27 cellular contexts compared by ENCODE assay signal in genomic region chrX:24113161-24113560, GRCh38. TPM values are rescaled to one million over a fixed set of nuclear protein-coding genes. Genes with fewer than 3 reads are reported as not detected.
A peak's percentile ranks its signal among the peaks of the same experiment; 100 is the strongest.
DNase-seq lines count a peak whose midpoint lies in the region; ATAC-seq and TF ChIP-seq lines count a peak whose summit lies in the region.
"Had no signal": no experiment of that assay in that cellular context is flagged by ENCODE, and none has a peak within 500 bp of the region (broad histone marks: within the 10 kb centered on the region; RNA-seq: fewer than 3 reads in every experiment).

No MANE protein-coding gene starts in this region.

- no peak overlapping the region for H3K9ac ChIP-seq in SK-N-SH

- TF ChIP-seq RAD21 in SK-N-SH (IDR thresholded peaks at IDR 0.05; ENCODE audit: low read length): no peak

- POLR2A ChIA-PET in SK-N-SH (lab: Yijun Ruan, JAX): no interaction called here

- H3K9me2 ChIP-seq in SK-N-SH: no peaks in the 10 kb centered on the region

- H3K79me2 ChIP-seq in SK-N-SH (ENCODE audit: insufficient read depth): no peaks in the 10 kb centered on the region

- peaks cover 3% of the 10 kb centered on the region for H3F3A ChIP-seq in SK-N-SH (replicated peaks; ENCODE audit: insufficient read depth)

- DNase-seq in SK-N-SH (no peak), amniotic epithelial cell (ENCODE audit: low read depth) (peak; percentile 33), fibroblast of villous mesenchyme (ENCODE audit: low read depth) (peak; percentile 81), HUDEP-2 (lab: John Stamatoyannopoulos, UW; ENCODE audit: unreplicated experiment in 76 of 76) (no peak), left lobe of liver (ENCODE audit: low spot score) (no peak), nucleus accumbens (lab: John Stamatoyannopoulos, UW) (no peak)
- DNase-seq in activated naive CD4-positive, alpha-beta T cell (lab: John Stamatoyannopoulos, UW): no peak
- DNase-seq: activated CD8-positive, alpha-beta memory T cell treated with anti-CD3 and anti-CD28 coated beads for 24 hours; activated naive CD8-positive, alpha-beta T cell treated with anti-CD3 and anti-CD28 coated beads for 36 hours; activated T-cell treated with anti-CD3 and anti-CD28 coated beads for 4 hours; AML-193; caudate nucleus; CD4-positive, alpha-beta memory T cell; H7; immature natural killer cell; NCI-H146; NCI-H774; nephron progenitor cell; ovary; T-helper 9 cell; trophoblast cell had no signal

- H4K20me1 ChIP-seq in SK-N-SH (ENCODE audit: insufficient read depth): no peaks in the 10 kb centered on the region

- no peak overlapping the region for H3K27ac ChIP-seq in SK-N-SH (ENCODE audit: low read depth in 2 of 2, low read length in 1 of 2)
- H3K27ac ChIP-seq: 22Rv1, ascending aorta, ovary had no signal

- TF ChIP-seq EP300 in SK-N-SH (IDR thresholded peaks at IDR 0.05; ENCODE audit: borderline replicate concordance in 1 of 2, low read depth in 1 of 2, low read length in 1 of 2): no peak

- H3K4me2 ChIP-seq in SK-N-SH: no peak overlapping the region

- H3K27me3 ChIP-seq in SK-N-SH (ENCODE audit: insufficient read depth): no peaks in the 10 kb centered on the region
- H3K27me3 ChIP-seq: ascending aorta, ovary had no signal

- ATAC-seq in SK-N-SH treated with all-trans-retinoic acid at 6 μM for 48 hours (no peak), left lobe of liver (no peak)
- ATAC-seq: esophagus mucosa; GM12878; stimulated activated effector memory CD8-positive, alpha-beta T cell treated with anti-CD3 and anti-CD28 coated beads, Interleukin-12 subunit alpha, Interleukin-12 subunit beta, amount 100 ng/mL, for 72 hours had no signal

- no peaks in the 10 kb centered on the region for H3K36me3 ChIP-seq in SK-N-SH (replicated peaks in 1 of 2; ENCODE audit: control insufficient read depth in 1 of 2, insufficient read depth in 2 of 2, low read length in 1 of 2)
- H3K36me3 ChIP-seq: ascending aorta, ovary had no signal

- 70% methylated on average over 2 of the region's 2 CpGs for WGBS in SK-N-SH (ENCODE audit: low lambda C conversion rate)

- H3K4me1 ChIP-seq in SK-N-SH (ENCODE audit: control insufficient read depth in 1 of 2, insufficient read depth in 2 of 2, low read depth in 1 of 2, low read length in 1 of 2): no peaks in the 10 kb centered on the region; a peak in 2 of 4 replicates
- H3K4me1 ChIP-seq: ascending aorta had no signal

- H3K4me3 ChIP-seq in SK-N-SH (ENCODE audit: low read depth in 2 of 2, low read length in 1 of 2) (no peak overlapping the region), fibroblast of villous mesenchyme (ENCODE audit: low read depth, low read length) (no peak overlapping the region)
- H3K4me3 ChIP-seq: ascending aorta, GM12878, ovary had no signal

- no peaks in the 10 kb centered on the region for H3K9me3 ChIP-seq in SK-N-SH
- H3K9me3 ChIP-seq: ascending aorta, ovary had no signal

- CTCF ChIA-PET in SK-N-SH (lab: Yijun Ruan, JAX): no interaction called here

- TF ChIP-seq CTCF in SK-N-SH (IDR thresholded peaks at IDR 0.05) (no peak), fibroblast of villous mesenchyme (IDR thresholded peaks at IDR 0.05; ENCODE audit: insufficient read depth, low read depth, low read length) (no peak)

- peak overlapping the region; percentile 16; the same call in 1 of the 2 replicates for H2AFZ ChIP-seq in SK-N-SH (ENCODE audit: low read depth)

TF ChIP-seq in SK-N-SH, 30 proteins besides CTCF, POLR2A, EP300 and RAD21 (continues in another document):
- TF ChIP-seq NRF1 (IDR thresholded peaks at IDR 0.05; ENCODE audit: low read depth, low read length) (no peak), FOXJ3 (CRISPR knock-in tag; IDR thresholded peaks at IDR 0.05) (no peak), TEAD4 (IDR thresholded peaks at IDR 0.05; ENCODE audit: borderline replicate concordance, insufficient read depth) (no peak), REST (IDR thresholded peaks at IDR 0.05; ENCODE audit: low read depth, low read length) (no peak), GATA2 (CRISPR knock-in tag; IDR thresholded peaks at IDR 0.05) (no peak), RCOR1 (IDR thresholded peaks at IDR 0.05; ENCODE audit: low read length) (no peak)

TF ChIP-seq in SK-N-SH treated with all-trans-retinoic acid at 6 μM for 48 hours, 23 proteins besides CTCF, POLR2A, EP300 and RAD21:
- TF ChIP-seq ARNTL (CRISPR knock-in tag; IDR thresholded peaks at IDR 0.05; ENCODE audit: borderline replicate concordance, low read depth) (no peak), BACH2 (CRISPR knock-in tag; IDR thresholded peaks at IDR 0.05; ENCODE audit: borderline replicate concordance) (no peak)

RNA-seq across cellular contexts. Expression of gene ZFX, which starts 36.4 kb away (rescaled TPM):
- polyA plus RNA-seq in SK-N-SH (2012; rRNA removed): 9.0 and 11.9 TPM in 2 replicates
- 10.7 and 13.0 TPM in 2 replicates for polyA plus RNA-seq in SK-N-SH (2012; cell fraction: cytosol; rRNA removed)
- 11.9 and 20.4 TPM in 2 replicates for polyA plus RNA-seq in SK-N-SH (2012; cell fraction: nucleus; rRNA removed)
- total RNA-seq in fibroblast of villous mesenchyme (66.4 and 82.5 TPM in 2 replicates), left lobe of liver (12.5 TPM)

RNA-seq across cellular contexts. Expression of gene EIF2S3, which starts 58.4 kb away (rescaled TPM):
- polyA plus RNA-seq in SK-N-SH (2012; rRNA removed): 68.4 and 109 TPM in 2 replicates
- polyA plus RNA-seq in SK-N-SH (2012; cell fraction: cytosol; rRNA removed): 79.7 and 91.5 TPM in 2 replicates
- polyA plus RNA-seq in SK-N-SH (2012; cell fraction: nucleus; rRNA removed): 121 and 243 TPM in 2 replicates
- total RNA-seq in fibroblast of villous mesenchyme (256 and 355 TPM in 2 replicates), left lobe of liver (49.9 TPM)

Comparison
In these comparisons a context has a peak if more than half of its experiments do, and no peak if none do; other contexts are left out.
1. DNase-seq: peak in amniotic epithelial cell (single experiment) and fibroblast of villous mesenchyme (single experiment); none in SK-N-SH (single experiment), activated naive CD4-positive, alpha-beta T cell (0 of 4), HUDEP-2 (0 of 76), left lobe of liver (single experiment) and nucleus accumbens (0 of 56).